Comparison of ENCODE assay signal across 8 cellular contexts in genomic region chr10:23158370-23158769, GRCh38. TPM values are rescaled to one million over a fixed set of nuclear protein-coding genes. Genes with fewer than 3 reads are reported as not detected.
DNase-seq lines count a peak whose midpoint lies in the region; ATAC-seq and TF ChIP-seq lines count a peak whose summit lies in the region.

No MANE protein-coding gene starts in this region.

- CTCF ChIA-PET in activated naive CD4-positive, alpha-beta T cell treated with anti-CD3 and anti-CD28 coated beads, Interleukin-2, amount 10 ng/mL, durations not matched to agents 7 days and 5 days (lab: Charles Lee), result interaction anchor here (0.8 to 5.2 kb wide), 16 partner anchors 8 to 1201 kb away, joined by 3 to 49 read pairs (median 4); no protein-coding TSS in a partner anchor

- TF ChIP-seq CTCF in glutamatergic neuron (IDR thresholded peaks at IDR 0.05; ENCODE audit: partially characterized antibody, unreplicated experiment), result peak; percentile 93

- H3K9me3 Mint-ChIP-seq in CD4-positive, CD25-positive, alpha-beta regulatory T cell, result peaks cover 0 to 3% (median 0%) of the 10 kb centered on the region in 7 donors
- no peaks in the 10 kb centered on the region for H3K9me3 Mint-ChIP-seq in activated naive CD4-positive, alpha-beta T cell treated with anti-CD3 and anti-CD28 coated beads, Interleukin-2, amount 10 ng/mL, durations not matched to agents 7 days and 5 days
- H3K9me3 Mint-ChIP-seq in glutamatergic neuron (ENCODE audit: unreplicated experiment), result no peaks in the 10 kb centered on the region

- H3K27ac Mint-ChIP-seq in CD4-positive, CD25-positive, alpha-beta regulatory T cell, result no peak overlapping the region
- no peak overlapping the region for H3K27ac Mint-ChIP-seq in activated naive CD4-positive, alpha-beta T cell treated with anti-CD3 and anti-CD28 coated beads, Interleukin-2, amount 10 ng/mL, durations not matched to agents 7 days and 5 days
- no peak overlapping the region for H3K27ac Mint-ChIP-seq in glutamatergic neuron (ENCODE audit: unreplicated experiment)

- no peak overlapping the region for H3K27ac ChIP-seq in CD4-positive, CD25-positive, alpha-beta regulatory T cell (ENCODE audit: insufficient read depth, low read length, poor library complexity, severe bottlenecking)

- peak; percentile 2 to 61 (median 31) for DNase-seq in CD4-positive, CD25-positive, alpha-beta regulatory T cell
- DNase-seq in NCI-H774 (lab: John Stamatoyannopoulos, UW), result peak; percentile 75
- DNase-seq in activated naive CD4-positive, alpha-beta T cell treated with anti-CD3 and anti-CD28 coated beads, Interleukin-2, amount 10 ng/mL, durations not matched to agents 7 days and 5 days, result peak; percentile 54
- peak; percentile 59 for DNase-seq in glutamatergic neuron
- DNase-seq in pons (ENCODE audit: low spot score), result peak; percentile 77

- H3K36me3 Mint-ChIP-seq in CD4-positive, CD25-positive, alpha-beta regulatory T cell, result no peaks in the 10 kb centered on the region
- H3K36me3 Mint-ChIP-seq in activated naive CD4-positive, alpha-beta T cell treated with anti-CD3 and anti-CD28 coated beads, Interleukin-2, amount 10 ng/mL, durations not matched to agents 7 days and 5 days, result no peaks in the 10 kb centered on the region
- no peaks in the 10 kb centered on the region for H3K36me3 Mint-ChIP-seq in glutamatergic neuron (ENCODE audit: unreplicated experiment)

- no peak for ATAC-seq in CD4-positive, CD25-positive, alpha-beta regulatory T cell (ENCODE audit: low read depth in 2 of 2)
- peak; percentile 70 for ATAC-seq in GM18909 (IDR thresholded peaks at IDR 0.05; ENCODE audit: poor library complexity, unreplicated experiment)
- peak; percentile 52 for ATAC-seq in HG03457 (IDR thresholded peaks at IDR 0.05; ENCODE audit: unreplicated experiment)
- ATAC-seq in GM18517 (IDR thresholded peaks at IDR 0.05; ENCODE audit: unreplicated experiment), result no peak

- no peak overlapping the region for H3K4me3 ChIP-seq in CD4-positive, CD25-positive, alpha-beta regulatory T cell (ENCODE audit: low read depth, low read length)

- H3K27me3 ChIP-seq in CD4-positive, CD25-positive, alpha-beta regulatory T cell (ENCODE audit: control insufficient read depth, insufficient read depth, low read length), result no peaks in the 10 kb centered on the region

- no peaks in the 10 kb centered on the region for H3K36me3 ChIP-seq in CD4-positive, CD25-positive, alpha-beta regulatory T cell (ENCODE audit: control insufficient read depth, insufficient read depth, low read length)

- H3K27me3 Mint-ChIP-seq in CD4-positive, CD25-positive, alpha-beta regulatory T cell, result peaks cover 27% of the 10 kb centered on the region
- peaks cover 12% of the 10 kb centered on the region for H3K27me3 Mint-ChIP-seq in activated naive CD4-positive, alpha-beta T cell treated with anti-CD3 and anti-CD28 coated beads, Interleukin-2, amount 10 ng/mL, durations not matched to agents 7 days and 5 days
- peaks cover 6% of the 10 kb centered on the region for H3K27me3 Mint-ChIP-seq in glutamatergic neuron (ENCODE audit: unreplicated experiment)

- H3K4me1 Mint-ChIP-seq in CD4-positive, CD25-positive, alpha-beta regulatory T cell, result peaks cover 0 to 6% (median 2%) of the 10 kb centered on the region in 4 donors
- H3K4me1 Mint-ChIP-seq in activated naive CD4-positive, alpha-beta T cell treated with anti-CD3 and anti-CD28 coated beads, Interleukin-2, amount 10 ng/mL, durations not matched to agents 7 days and 5 days, result no peaks in the 10 kb centered on the region
- H3K4me1 Mint-ChIP-seq in glutamatergic neuron (ENCODE audit: low read depth, unreplicated experiment), result peaks cover 8% of the 10 kb centered on the region

- H3K9me3 ChIP-seq in CD4-positive, CD25-positive, alpha-beta regulatory T cell (ENCODE audit: control insufficient read depth in 2 of 2, low read length in 2 of 2), result no peaks in the 10 kb centered on the region

- peak overlapping the region in 1 of 4 donors; percentile 64 for H3K4me3 Mint-ChIP-seq in CD4-positive, CD25-positive, alpha-beta regulatory T cell
- no peak overlapping the region for H3K4me3 Mint-ChIP-seq in activated naive CD4-positive, alpha-beta T cell treated with anti-CD3 and anti-CD28 coated beads, Interleukin-2, amount 10 ng/mL, durations not matched to agents 7 days and 5 days
- H3K4me3 Mint-ChIP-seq in glutamatergic neuron (ENCODE audit: unreplicated experiment), result no peak overlapping the region

- peaks cover 3% of the 10 kb centered on the region for H3K4me1 ChIP-seq in CD4-positive, CD25-positive, alpha-beta regulatory T cell (ENCODE audit: control insufficient read depth, insufficient read depth, low read length, poor library complexity, severe bottlenecking)

RNA-seq across cellular contexts. Expression of gene PTF1A, which starts 33.7 kb away (rescaled TPM):
- not detected for total RNA-seq in CD4-positive, CD25-positive, alpha-beta regulatory T cell
- not detected for polyA plus RNA-seq in CD4-positive, CD25-positive, alpha-beta regulatory T cell
- total RNA-seq in glutamatergic neuron (ENCODE audit: unreplicated experiment), result not detected

Comparison
In these comparisons a context has a peak if more than half of its experiments do, and no peak if none do; other contexts are left out.
1. ATAC-seq: peak in GM18909 (single experiment) and HG03457 (single experiment); none in CD4-positive, CD25-positive, alpha-beta regulatory T cell (0 of 2) and GM18517 (single experiment).
2. Peak in every context shown above with its lines, with median percentiles within 50 percentile points of each other: DNase-seq.